Comparison of ENCODE assay signal across 21 cellular contexts in the genomic region with DNA sequence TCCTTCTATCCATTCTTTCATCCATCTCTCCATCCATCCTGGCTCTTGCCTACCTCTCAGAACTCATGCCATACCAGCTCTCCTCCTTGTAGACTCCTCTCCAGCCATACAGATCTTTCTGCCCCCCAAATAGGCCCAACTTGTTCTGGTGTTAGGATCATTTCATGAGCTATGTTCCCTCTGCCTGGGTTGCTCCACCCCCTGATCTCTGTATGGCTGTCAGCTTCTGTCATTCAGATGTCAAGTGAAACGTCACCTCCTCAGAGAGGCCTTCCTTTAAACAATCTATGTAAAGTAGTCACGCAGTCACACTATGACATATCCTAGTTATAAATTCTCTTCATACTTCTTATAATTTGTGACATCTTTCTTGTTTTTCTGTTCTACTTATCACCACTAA. TPM values are rescaled to one million over a fixed set of nuclear protein-coding genes. Genes with fewer than 3 reads are reported as not detected.
DNase-seq lines count a peak whose midpoint lies in the region; ATAC-seq and TF ChIP-seq lines count a peak whose summit lies in the region.
"Had no signal": no experiment of that assay in that cellular context is flagged by ENCODE, and none has a peak within 500 bp of the region (broad histone marks: within the 10 kb centered on the region; RNA-seq: fewer than 3 reads in every experiment).

No MANE protein-coding gene starts in this region.

- H3K18ac ChIP-seq in H9 (ENCODE audit: insufficient read length, low read depth, low read length) = no peak overlapping the region

- no peaks in the 10 kb centered on the region for H3K36me3 Mint-ChIP-seq in H9 (ENCODE audit: insufficient read depth in 1 of 3, low read depth in 3 of 3)
- H3K36me3 Mint-ChIP-seq in neural crest cell (ENCODE audit: low read depth) = no peaks in the 10 kb centered on the region
- H3K36me3 Mint-ChIP-seq: CD8-positive, alpha-beta T cell had no signal

- H3K4ac ChIP-seq in H9 (ENCODE audit: low read depth, low read length) = no peak overlapping the region

- H4K91ac ChIP-seq in H9 (ENCODE audit: insufficient read length, low read depth, low read length) = no peak overlapping the region

- ATAC-seq in upper lobe of left lung (ENCODE audit: low FRiP score in 2 of 2) = no peak
- ATAC-seq: CD8-positive, alpha-beta T cell had no signal

- no peak overlapping the region for H3K14ac ChIP-seq in H9 (ENCODE audit: insufficient read depth, low read length)

- no peak overlapping the region for H2BK15ac ChIP-seq in H9 (ENCODE audit: low read depth, low read length)

- H2BK12ac ChIP-seq in H9 (ENCODE audit: insufficient read length, low read depth, low read length) = no peak overlapping the region

- no peaks in the 10 kb centered on the region for H3K79me2 ChIP-seq in H9 (ENCODE audit: insufficient read depth, low read length)

- no peak overlapping the region for H3K23ac ChIP-seq in H9 (ENCODE audit: insufficient read length, low read depth, low read length)

- H3K9me3 Mint-ChIP-seq in H9 = no peaks in the 10 kb centered on the region
- H3K9me3 Mint-ChIP-seq in neural crest cell = no peaks in the 10 kb centered on the region
- H3K9me3 Mint-ChIP-seq: CD8-positive, alpha-beta T cell had no signal

- no peaks in the 10 kb centered on the region; the same call in 1 of the 2 replicates for H3K4me1 ChIP-seq in H9 (ENCODE audit: insufficient read depth, low read length)
- H3K4me1 ChIP-seq in upper lobe of left lung = no peaks in the 10 kb centered on the region
- H3K4me1 ChIP-seq: BLaER1 treated with 17β-estradiol and CSF1 and Interleukin-3, amounts not matched to agents 10 nM and 100 nM; HAP-1 had no signal

- TF ChIP-seq CTCF in H9 (conservative IDR thresholded peaks at IDR 0.05) = no peak
- no peak for TF ChIP-seq CTCF in epithelial cell of esophagus (IDR thresholded peaks at IDR 0.05; ENCODE audit: insufficient read depth, low read depth, low read length, missing control alignments)
- TF ChIP-seq CTCF in neural crest cell (conservative IDR thresholded peaks at IDR 0.05) = no peak
- TF ChIP-seq CTCF in upper lobe of left lung (IDR thresholded peaks at IDR 0.05) = no peak

- no peak overlapping the region for H4K5ac ChIP-seq in H9 (ENCODE audit: insufficient read length, low read depth, low read length)

- H3K79me1 ChIP-seq in H9 (ENCODE audit: insufficient read depth, low read depth, low read length, poor library complexity, severe bottlenecking) = no peaks in the 10 kb centered on the region

- TF ChIP-seq EP300 in upper lobe of left lung (IDR thresholded peaks at IDR 0.05) = no peak

- TF ChIP-seq POLR2A in upper lobe of left lung (IDR thresholded peaks at IDR 0.05) = no peak

- H2AFZ ChIP-seq in H9 (ENCODE audit: low read length) = no peak overlapping the region

- H4K20me1 ChIP-seq in H9 (ENCODE audit: control insufficient read depth, insufficient read depth, insufficient read length) = no peaks in the 10 kb centered on the region
- H4K20me1 ChIP-seq: BLaER1 treated with 17β-estradiol and CSF1 and Interleukin-3, amounts not matched to agents 10 nM and 100 nM had no signal

- H2BK5ac ChIP-seq in H9 (ENCODE audit: insufficient read length, low read length) = no peak overlapping the region

- no peak overlapping the region for H4K8ac ChIP-seq in H9 (replicated peaks; ENCODE audit: insufficient read length, low read depth, low read length)

- no CpG with 5 or more reads among the region's 2 CpGs for WGBS in H9 (ENCODE audit: extremely low coverage, insufficient read length, low lambda C conversion rate)
- 71 to 81% methylated on average over 2 of the region's 2 CpGs for WGBS in upper lobe of left lung, 2 donors

- H3K4me3 Mint-ChIP-seq in H9 = no peak overlapping the region
- H3K4me3 Mint-ChIP-seq in neural crest cell = peak overlapping the region; percentile 50
- H3K4me3 Mint-ChIP-seq: CD8-positive, alpha-beta T cell had no signal

- H3K36me3 ChIP-seq in upper lobe of left lung = no peaks in the 10 kb centered on the region
- H3K36me3 ChIP-seq: BLaER1 treated with 17β-estradiol and CSF1 and Interleukin-3, amounts not matched to agents 10 nM and 100 nM; HAP-1 had no signal

- H3K4me2 ChIP-seq in H9 (ENCODE audit: insufficient read depth, insufficient read length, low read length) = no peak overlapping the region
- H3K4me2 ChIP-seq: BLaER1 treated with 17β-estradiol and CSF1 and Interleukin-3, amounts not matched to agents 10 nM and 100 nM had no signal

- no peak overlapping the region for H3K9ac ChIP-seq in H9 (ENCODE audit: extremely low read depth, insufficient read length, low read length)
- H3K9ac ChIP-seq: BLaER1 treated with 17β-estradiol and CSF1 and Interleukin-3, amounts not matched to agents 10 nM and 100 nM had no signal

- no peak overlapping the region for H3T11ph ChIP-seq in H9 (ENCODE audit: low read length)

- H2BK20ac ChIP-seq in H9 (ENCODE audit: low read depth, low read length, poor library complexity, severe bottlenecking) = no peak overlapping the region

- no peak overlapping the region for H3K4me3 ChIP-seq in epithelial cell of esophagus (ENCODE audit: low read length)
- H3K4me3 ChIP-seq in upper lobe of left lung = no peak overlapping the region
- H3K4me3 ChIP-seq: BLaER1 treated with 17β-estradiol and CSF1 and Interleukin-3, amounts not matched to agents 10 nM and 100 nM; HAP-1 had no signal

- no peak overlapping the region for H2BK120ac ChIP-seq in H9 (ENCODE audit: low read depth, low read length, poor library complexity, severe bottlenecking)

- no peaks in the 10 kb centered on the region for H3K23me2 ChIP-seq in H9 (ENCODE audit: insufficient read length, low read depth, low read length, poor library complexity, severe bottlenecking)

- DNase-seq in H9 = peak; percentile 48
- peak; percentile 8 for DNase-seq in NAMALWA (ENCODE audit: low spot score)
- peak; percentile 4 for DNase-seq in epithelial cell of esophagus (ENCODE audit: low read depth)
- no peak for DNase-seq in neural crest cell (ENCODE audit: low read depth, low spot score)
- no peak for DNase-seq in activated CD4-positive, alpha-beta T cell treated with anti-CD3 and anti-CD28 coated beads for 1 hour
- no peak for DNase-seq in upper lobe of left lung
- DNase-seq in COR-L47 (lab: John Stamatoyannopoulos, UW) = no peak
- DNase-seq in inferior parietal cortex (ENCODE audit: extremely low spot score) = no peak
- DNase-seq: CD8-positive, alpha-beta T cell; DMS79; KBM-7; MV-4-11; NCI-H1417 treated with DMSO at 0.1 percent for 48 hours; NCI-H187 treated with DMSO at 0.1 percent for 48 hours; NCI-H226; NCI-H524; SIG-M5 had no signal

- no peak overlapping the region for H3K56ac ChIP-seq in H9 (ENCODE audit: insufficient read length, low read depth, low read length)

- no peak overlapping the region for H3K27ac ChIP-seq in H9 (ENCODE audit: insufficient read length, low read depth, low read length)
- H3K27ac ChIP-seq in upper lobe of left lung = no peak overlapping the region
- H3K27ac ChIP-seq: BLaER1 treated with 17β-estradiol and CSF1 and Interleukin-3, amounts not matched to agents 10 nM and 100 nM; RWPE1 had no signal

- no peak overlapping the region for H2AK5ac ChIP-seq in H9 (ENCODE audit: insufficient read length, low read length)

- H3K27me3 Mint-ChIP-seq in H9 (ENCODE audit: low read depth) = peaks cover 1% of the 10 kb centered on the region; the same call in 1 of the 2 replicates
- H3K27me3 Mint-ChIP-seq in neural crest cell (ENCODE audit: low read depth) = peaks cover 4% of the 10 kb centered on the region

- no peaks in the 10 kb centered on the region for H3K27me3 ChIP-seq in H9 (ENCODE audit: insufficient read depth, low read length)
- no peaks in the 10 kb centered on the region for H3K27me3 ChIP-seq in upper lobe of left lung
- H3K27me3 ChIP-seq: BLaER1 treated with 17β-estradiol and CSF1 and Interleukin-3, amounts not matched to agents 10 nM and 100 nM had no signal

- H3K9me3 ChIP-seq in H9 (ENCODE audit: control insufficient read depth, low read depth, low read length) = no peaks in the 10 kb centered on the region
- no peaks in the 10 kb centered on the region for H3K9me3 ChIP-seq in upper lobe of left lung
- H3K9me3 ChIP-seq: BLaER1 treated with 17β-estradiol and CSF1 and Interleukin-3, amounts not matched to agents 10 nM and 100 nM; HAP-1 had no signal

- 0 out of 7 replicates have a peak overlapping the region, but pooled peaks of 1 of the 3 experiments have one; percentile 3 for H3K27ac Mint-ChIP-seq in H9
- H3K27ac Mint-ChIP-seq in neural crest cell (ENCODE audit: unreplicated experiment) = no peak overlapping the region
- H3K27ac Mint-ChIP-seq: CD8-positive, alpha-beta T cell had no signal

- peaks cover 9 to 14% of the 10 kb centered on the region in 2 experiments for H3K4me1 Mint-ChIP-seq in H9
- H3K4me1 Mint-ChIP-seq in neural crest cell = peaks cover 30% of the 10 kb centered on the region

RNA-seq across cellular contexts. Expression of a gene that starts 42.3 kb away (rescaled TPM):
- total RNA-seq in H9 (2021) = not detected in 2 replicates
- not detected in 2 replicates for total RNA-seq in neural crest cell
- under 1 TPM in 2 of 6 donors, not detected in 4; 0.20 to 0.22 TPM for total RNA-seq in upper lobe of left lung
- total RNA-seq: A673; CD8-positive, alpha-beta T cell had no signal

Comparison
In these comparisons a context has a peak if more than half of its experiments do, and no peak if none do; other contexts are left out.
1. DNase-seq: peak in H9 (single experiment), NAMALWA (single experiment) and epithelial cell of esophagus (single experiment); none in neural crest cell (single experiment), activated CD4-positive, alpha-beta T cell treated with anti-CD3 and anti-CD28 coated beads for 1 hour (single experiment), upper lobe of left lung (0 of 2), COR-L47 (single experiment) and inferior parietal cortex (single experiment).